ENCODE assay signal across 21 cellular contexts in genomic region chr15:79244876-79245275, GRCh38. TPM values are rescaled to one million over a fixed set of nuclear protein-coding genes. Genes with fewer than 3 reads are reported as not detected.
DNase-seq lines count a peak whose midpoint lies in the region; ATAC-seq, FAIRE-seq and TF ChIP-seq lines count a peak whose summit lies in the region.
"Had no signal": no experiment of that assay in that cellular context is flagged by ENCODE, and none has a peak within 500 bp of the region (broad histone marks: within the 10 kb centered on the region; RNA-seq: fewer than 3 reads in every experiment).

No MANE protein-coding gene starts in this region.

- no peak overlapping the region for H3K23ac ChIP-seq in neuronal stem cell (ENCODE audit: low read depth, low read length, poor library complexity)

- TF ChIP-seq CTCF in bronchial epithelial cell (IDR thresholded peaks at IDR 0.05; ENCODE audit: insufficient read depth, low read length, severe bottlenecking) (no peak), glutamatergic neuron (IDR thresholded peaks at IDR 0.05; ENCODE audit: partially characterized antibody, unreplicated experiment) (no peak)

- H3K9ac ChIP-seq in neuronal stem cell (ENCODE audit: low read depth, low read length, poor library complexity): no peak overlapping the region
- H3K9ac ChIP-seq: BLaER1 had no signal

- WGBS in neuronal stem cell (ENCODE audit: extremely low coverage in 2 of 2, insufficient read length in 2 of 2, insufficient replicate concordance in 1 of 2), 2 donors: no CpG with 5 or more reads among the region's 5 CpGs

- no peak overlapping the region for H2AK5ac ChIP-seq in neuronal stem cell (ENCODE audit: low read depth, low read length)

- peaks cover 2 to 7% of the 10 kb centered on the region in 2 donors for H3K4me1 ChIP-seq in neuronal stem cell (ENCODE audit: control insufficient read depth in 2 of 2, insufficient read depth in 1 of 2, low read depth in 1 of 2, low read length in 2 of 2)
- H3K4me1 ChIP-seq: BLaER1 had no signal

- no peak overlapping the region for H2BK12ac ChIP-seq in neuronal stem cell (ENCODE audit: low read length)

- peak overlapping the region; percentile 6 for H4K91ac ChIP-seq in neuronal stem cell (ENCODE audit: low read depth, low read length, poor library complexity)

- no peaks in the 10 kb centered on the region for H3K36me3 ChIP-seq in bronchial epithelial cell (ENCODE audit: control insufficient read depth, insufficient read depth, low read length)
- H3K36me3 ChIP-seq in neuronal stem cell (replicated peaks in 1 of 2; ENCODE audit: control insufficient read depth in 2 of 2, insufficient read depth in 2 of 2, low read length in 2 of 2): no peaks in the 10 kb centered on the region
- H3K36me3 ChIP-seq: BLaER1 had no signal

- ATAC-seq in stimulated activated effector memory CD8-positive, alpha-beta T cell treated with anti-CD3 and anti-CD28 coated beads, Interleukin-12 subunit alpha, Interleukin-12 subunit beta, amount 100 ng/mL, for 72 hours: peak; percentile 28
- ATAC-seq: GM23338 had no signal

- H3K36me3 Mint-ChIP-seq in glutamatergic neuron (ENCODE audit: unreplicated experiment): peaks cover 6% of the 10 kb centered on the region
- H3K36me3 Mint-ChIP-seq in stimulated activated effector memory CD8-positive, alpha-beta T cell treated with anti-CD3 and anti-CD28 coated beads, Interleukin-12 subunit alpha, Interleukin-12 subunit beta, amount 100 ng/mL, for 72 hours: no peaks in the 10 kb centered on the region
- H3K36me3 Mint-ChIP-seq: CD14-positive monocyte; CD4-positive, alpha-beta memory T cell had no signal

- no peak overlapping the region for H2BK5ac ChIP-seq in neuronal stem cell (ENCODE audit: low read length)

- H3K79me1 ChIP-seq in neuronal stem cell (ENCODE audit: low read depth, low read length): no peaks in the 10 kb centered on the region

- DNase-seq in bronchial epithelial cell (ENCODE audit: low read depth): no peak
- DNase-seq in glutamatergic neuron: no peak
- DNase-seq in neuronal stem cell (ENCODE audit: low spot score): no peak
- DNase-seq in stimulated activated effector memory CD8-positive, alpha-beta T cell treated with anti-CD3 and anti-CD28 coated beads, Interleukin-12 subunit alpha, Interleukin-12 subunit beta, amount 100 ng/mL, for 72 hours (ENCODE audit: low spot score in 2 of 2): peak in 1 of 2 donors; percentile 8
- DNase-seq in EL: no peak
- no peak for DNase-seq in NCI-H2171 (lab: John Stamatoyannopoulos, UW)
- no peak for DNase-seq in NCI-H748 treated with DMSO at 0.1 percent for 48 hours (lab: John Stamatoyannopoulos, UW)
- DNase-seq: 8988T; CD4-positive, alpha-beta memory T cell; DMS153; DMS79; GF-D8; HCEC 1CT had no signal

- H2BK120ac ChIP-seq in neuronal stem cell (ENCODE audit: low read depth, low read length): no peak overlapping the region

- H3K9me3 Mint-ChIP-seq in glutamatergic neuron (ENCODE audit: unreplicated experiment): no peaks in the 10 kb centered on the region
- no peaks in the 10 kb centered on the region for H3K9me3 Mint-ChIP-seq in stimulated activated effector memory CD8-positive, alpha-beta T cell treated with anti-CD3 and anti-CD28 coated beads, Interleukin-12 subunit alpha, Interleukin-12 subunit beta, amount 100 ng/mL, for 72 hours
- H3K9me3 Mint-ChIP-seq: CD4-positive, alpha-beta memory T cell; GM23338 had no signal

- H3K18ac ChIP-seq in neuronal stem cell (ENCODE audit: low read length): no peak overlapping the region

- no peak overlapping the region for H3K14ac ChIP-seq in neuronal stem cell (ENCODE audit: low read length)

- H3K27me3 Mint-ChIP-seq in glutamatergic neuron (ENCODE audit: unreplicated experiment): peaks cover 2% of the 10 kb centered on the region

- no peak overlapping the region for H3K27ac Mint-ChIP-seq in glutamatergic neuron (ENCODE audit: unreplicated experiment)
- H3K27ac Mint-ChIP-seq in stimulated activated effector memory CD8-positive, alpha-beta T cell treated with anti-CD3 and anti-CD28 coated beads, Interleukin-12 subunit alpha, Interleukin-12 subunit beta, amount 100 ng/mL, for 72 hours: no peak overlapping the region
- H3K27ac Mint-ChIP-seq: CD4-positive, alpha-beta memory T cell; GM23338 had no signal

- no peaks in the 10 kb centered on the region for H3K9me3 ChIP-seq in neuronal stem cell (replicated peaks in 1 of 2; ENCODE audit: control insufficient read depth in 2 of 2, insufficient read depth in 1 of 2, low read depth in 1 of 2, low read length in 2 of 2)
- H3K9me3 ChIP-seq: BLaER1 had no signal

- no peak overlapping the region for H3K4me3 ChIP-seq in bronchial epithelial cell (ENCODE audit: low read depth, low read length)
- H3K4me3 ChIP-seq in neuronal stem cell (ENCODE audit: low read length in 2 of 2): no peak overlapping the region
- H3K4me3 ChIP-seq: BLaER1, GM23338 had no signal

- no peaks in the 10 kb centered on the region for H3K27me3 ChIP-seq in bronchial epithelial cell (ENCODE audit: control insufficient read depth, insufficient read depth, low read length)
- peaks cover 0 to 7% (median 0%) of the 10 kb centered on the region in 3 experiments for H3K27me3 ChIP-seq in neuronal stem cell (ENCODE audit: control insufficient read depth in 3 of 3, insufficient read depth in 3 of 3, low read depth in 1 of 3, low read length in 3 of 3)
- H3K27me3 ChIP-seq: BLaER1 had no signal

- peak overlapping the region; percentile 8 for H3K4me3 Mint-ChIP-seq in glutamatergic neuron (ENCODE audit: unreplicated experiment)
- H3K4me3 Mint-ChIP-seq in stimulated activated effector memory CD8-positive, alpha-beta T cell treated with anti-CD3 and anti-CD28 coated beads, Interleukin-12 subunit alpha, Interleukin-12 subunit beta, amount 100 ng/mL, for 72 hours: no peak overlapping the region
- H3K4me3 Mint-ChIP-seq: CD14-positive monocyte; CD4-positive, alpha-beta memory T cell; GM23338 had no signal

- H4K8ac ChIP-seq in neuronal stem cell (ENCODE audit: low read depth, low read length): no peak overlapping the region

- H2AFZ ChIP-seq in neuronal stem cell (ENCODE audit: low read length): no peak overlapping the region
- H2AFZ ChIP-seq: GM23338 had no signal

- no peak overlapping the region for H3K4me2 ChIP-seq in neuronal stem cell (ENCODE audit: insufficient read depth, low read length, poor library complexity, severe bottlenecking)
- H3K4me2 ChIP-seq: BLaER1, GM23338 had no signal

- FAIRE-seq in bronchial epithelial cell (lab: Jason Lieb, UNC): peak; percentile 70
- FAIRE-seq: H54, HTR-8/SVneo had no signal

- no peak overlapping the region for H3K27ac ChIP-seq in neuronal stem cell (replicated peaks; ENCODE audit: low read length)
- H3K27ac ChIP-seq: BLaER1 had no signal

- no peak overlapping the region for H2BK15ac ChIP-seq in neuronal stem cell (ENCODE audit: low read length)

- H3K4me1 Mint-ChIP-seq in glutamatergic neuron (ENCODE audit: low read depth, unreplicated experiment): no peaks in the 10 kb centered on the region
- H3K4me1 Mint-ChIP-seq in stimulated activated effector memory CD8-positive, alpha-beta T cell treated with anti-CD3 and anti-CD28 coated beads, Interleukin-12 subunit alpha, Interleukin-12 subunit beta, amount 100 ng/mL, for 72 hours: no peaks in the 10 kb centered on the region
- H3K4me1 Mint-ChIP-seq: CD14-positive monocyte; CD4-positive, alpha-beta memory T cell had no signal

- H3K4ac ChIP-seq in neuronal stem cell (ENCODE audit: low read length): no peak overlapping the region

RNA-seq across cellular contexts. Expression of gene ANKRD34C, which starts 37.6 kb away (rescaled TPM):
- total RNA-seq in bronchial epithelial cell: not detected in 2 replicates
- total RNA-seq in glutamatergic neuron (ENCODE audit: unreplicated experiment): not detected
- polyA plus RNA-seq in neuronal stem cell (2013, experiment 1 of 2): not detected
- not detected for polyA plus RNA-seq in neuronal stem cell (2013, experiment 2 of 2)
- total RNA-seq: A673; CD4-positive, alpha-beta memory T cell; Daoy; GM23338 had no signal
- polyA plus RNA-seq: AG04450; CD14-positive monocyte; CD4-positive, alpha-beta memory T cell; GM23338 had no signal
